In genomic region chr13:46479286-46479685, GRCh38 we compare ENCODE assay signal across 28 cellular contexts.
"Had no signal": no experiment of that assay in that cellular context is flagged by ENCODE, and none has a peak within 500 bp of the region (broad histone marks: within the 10 kb centered on the region; RNA-seq: fewer than 3 reads in every experiment).

No MANE protein-coding gene starts in this region.

- DNase-seq: dorsolateral prefrontal cortex; effector CD4-positive, alpha-beta T cell; glutamatergic neuron; heart right ventricle; hippocampal formation; midbrain; naive thymus-derived CD4-positive, alpha-beta T cell; stimulated activated CD4-positive, alpha-beta T cell treated with anti-CD3 and anti-CD28 coated beads, Interleukin-12 subunit alpha, Interleukin-12 subunit beta, amount 100 ng/mL, for 4 hours; stimulated activated CD4-positive, alpha-beta T cell treated with anti-CD3 and anti-CD28 coated beads, Interleukin-1b, Interleukin-23, amount 100 ng/mL, for 48 hours; stimulated activated CD4-positive, alpha-beta T cell treated with anti-CD3 and anti-CD28 coated beads, Interleukin-4, amount 100 ng/mL, for 1 hour; stimulated activated CD8-positive, alpha-beta memory T cell treated with anti-CD3 and anti-CD28 coated beads, Interleukin-4, amount 100 ng/mL, for 48 hours; stimulated activated naive CD4-positive, alpha-beta T cell; stimulated activated naive CD8-positive, alpha-beta T cell treated with anti-CD3 and anti-CD28 coated beads, Interleukin-15, amount 100 ng/mL, for 72 hours; tibial artery; upper lobe of left lung had no signal

- ATAC-seq: esophagus mucosa; gastroesophageal sphincter; heart right ventricle; left lobe of liver; naive thymus-derived CD4-positive, alpha-beta T cell; sciatic nerve; stimulated activated naive CD8-positive, alpha-beta T cell treated with anti-CD3 and anti-CD28 coated beads, Interleukin-15, amount 100 ng/mL, for 72 hours had no signal

- H3K27me3 Mint-ChIP-seq: stimulated activated naive CD8-positive, alpha-beta T cell treated with anti-CD3 and anti-CD28 coated beads, Interleukin-15, amount 100 ng/mL, for 72 hours had no signal

- H3K27me3 ChIP-seq: dorsolateral prefrontal cortex, gastroesophageal sphincter, heart right ventricle, neural progenitor cell, right atrium auricular region, suprapubic skin, tibial artery, upper lobe of left lung had no signal

- H3K36me3 ChIP-seq: gastroesophageal sphincter, heart right ventricle, neural progenitor cell, prostate gland, right atrium auricular region, suprapubic skin, tibial artery, upper lobe of left lung had no signal

- H3K4me3 ChIP-seq: dorsolateral prefrontal cortex, gastroesophageal sphincter, heart right ventricle, lung, neural progenitor cell, prostate gland, right atrium auricular region, smooth muscle cell, suprapubic skin, tibial artery, upper lobe of left lung had no signal

- H3K27ac ChIP-seq: dorsolateral prefrontal cortex, epithelial cell of prostate, gastroesophageal sphincter, heart right ventricle, neural progenitor cell, prostate gland, right atrium auricular region, suprapubic skin, tibial artery, upper lobe of left lung had no signal

- H3K4me1 Mint-ChIP-seq: memory B cell; naive thymus-derived CD4-positive, alpha-beta T cell; neural progenitor cell; stimulated activated naive CD8-positive, alpha-beta T cell treated with anti-CD3 and anti-CD28 coated beads, Interleukin-15, amount 100 ng/mL, for 72 hours had no signal

- H3K27ac Mint-ChIP-seq: memory B cell; naive thymus-derived CD4-positive, alpha-beta T cell; nephron; neural progenitor cell; stimulated activated naive CD8-positive, alpha-beta T cell treated with anti-CD3 and anti-CD28 coated beads, Interleukin-15, amount 100 ng/mL, for 72 hours had no signal

- H3K4me3 Mint-ChIP-seq: memory B cell; naive thymus-derived CD4-positive, alpha-beta T cell; nephron; neural progenitor cell; stimulated activated naive CD8-positive, alpha-beta T cell treated with anti-CD3 and anti-CD28 coated beads, Interleukin-15, amount 100 ng/mL, for 72 hours had no signal

- H3K4me1 ChIP-seq: heart right ventricle, neural progenitor cell, prostate gland, right atrium auricular region, tibial artery, upper lobe of left lung had no signal

- H3K9me3 ChIP-seq: prostate gland had no signal

- H3K36me3 Mint-ChIP-seq: naive thymus-derived CD4-positive, alpha-beta T cell; neural progenitor cell had no signal
